In the genomic region with DNA sequence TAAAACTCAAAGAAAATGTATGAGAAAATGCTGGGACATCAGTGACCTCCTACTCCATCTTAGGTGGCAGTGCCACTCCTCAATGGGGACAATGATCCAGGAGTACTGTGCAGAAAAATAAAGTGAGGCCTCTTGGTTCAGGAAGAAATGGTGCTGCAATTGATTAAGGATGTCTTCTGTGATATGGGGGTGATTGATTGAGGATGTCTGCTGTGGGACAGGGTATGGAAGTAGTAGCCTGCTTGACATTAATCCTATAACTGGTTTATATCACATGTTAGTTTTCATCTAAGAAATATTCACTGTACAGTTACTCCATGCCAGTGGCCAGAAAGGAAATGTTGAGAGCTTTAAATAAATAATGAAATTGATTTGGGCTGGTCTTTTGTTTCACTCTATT, we compare ENCODE assay signal across 11 cellular contexts. TPM values are rescaled to one million over a fixed set of nuclear protein-coding genes. Genes with fewer than 3 reads are reported as not detected.
"Had no signal": no experiment of that assay in that cellular context is flagged by ENCODE, and none has a peak within 500 bp of the region (broad histone marks: within the 10 kb centered on the region; RNA-seq: fewer than 3 reads in every experiment).

No MANE protein-coding gene starts in this region.

- H3K27ac Mint-ChIP-seq: GM23338, HFFc6 had no signal

- H3K9me3 Mint-ChIP-seq: GM23338, HFFc6 had no signal

- ATAC-seq: GM23338, HepG2 had no signal

- H3K4me1 Mint-ChIP-seq: IgD-negative memory B cell had no signal

- H3K9me3 ChIP-seq: HAP-1 had no signal

- H3K4me2 ChIP-seq: GM23338 had no signal

- H3K4me1 ChIP-seq: HAP-1 had no signal

- H3K36me3 ChIP-seq: HAP-1 had no signal

- FAIRE-seq: HepG2 had no signal

- H3K27ac ChIP-seq: HL-60 had no signal

- H3K4me3 Mint-ChIP-seq: GM23338, HFFc6, IgD-negative memory B cell had no signal

- H3K36me3 Mint-ChIP-seq: IgD-negative memory B cell had no signal

- DNase-seq: H7, HFFc6, Kasumi-1, KG1 had no signal

- H3K4me3 ChIP-seq: GM23338, HAP-1 had no signal

RNA-seq across cellular contexts. Expression of a gene that starts 20.5 kb away (rescaled TPM):
- total RNA-seq: GM23338, H4, H7, HepG2, HFFc6, HT1080 had no signal
- polyA plus RNA-seq: GM23338, HepG2, IgD-negative memory B cell had no signal
